In the genomic region with DNA sequence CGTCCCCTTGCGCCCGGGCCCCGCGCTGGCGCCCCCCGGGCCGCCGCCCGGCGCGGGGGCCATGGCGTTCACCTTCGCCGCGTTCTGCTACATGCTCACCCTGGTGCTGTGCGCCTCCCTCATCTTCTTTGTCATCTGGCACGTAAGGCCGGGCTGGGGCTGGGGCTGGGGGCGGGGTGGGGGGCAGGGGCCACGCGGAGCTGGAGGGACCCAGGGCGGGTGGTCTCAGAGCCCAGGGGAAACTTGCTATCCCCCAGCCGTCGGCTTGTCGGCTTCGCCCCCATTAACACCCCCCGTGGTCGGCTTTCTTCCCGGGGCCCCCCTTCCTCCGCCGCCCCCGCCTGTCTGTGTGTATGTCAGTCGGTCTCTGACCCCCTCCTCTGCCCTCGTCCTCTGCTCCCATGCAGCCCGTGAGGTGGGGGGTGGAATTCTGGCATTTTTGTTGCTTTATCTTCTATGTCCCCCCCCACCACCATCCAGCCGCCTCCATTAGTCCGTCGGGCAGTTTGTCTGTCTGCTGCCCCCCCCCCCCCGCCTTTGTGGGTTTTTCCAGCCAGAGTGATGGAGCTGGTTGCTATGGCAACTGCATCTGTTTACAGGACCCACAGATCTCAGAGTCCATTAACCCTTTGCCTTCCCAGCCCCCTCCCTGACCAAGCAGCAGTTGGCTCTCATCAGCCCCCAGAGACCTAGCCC, we compare ENCODE assay signal across 9 cellular contexts. TPM values are rescaled to one million over a fixed set of nuclear protein-coding genes. Genes with fewer than 3 reads are reported as not detected.
A peak's percentile ranks its signal among the peaks of the same experiment; 100 is the strongest.
DNase-seq lines count a peak whose midpoint lies in the region; ATAC-seq and TF ChIP-seq lines count a peak whose summit lies in the region.
"Had no signal": no experiment of that assay in that cellular context is flagged by ENCODE, and none has a peak within 500 bp of the region (broad histone marks: within the 10 kb centered on the region; RNA-seq: fewer than 3 reads in every experiment).

No MANE protein-coding gene starts in this region.

- H3F3A ChIP-seq in SU-DHL-6 (ENCODE audit: insufficient read depth): peaks cover 5% of the 10 kb centered on the region; the same call in 1 of the 2 replicates

- TF ChIP-seq CTCF in SU-DHL-6 (IDR thresholded peaks at IDR 0.05; ENCODE audit: insufficient read depth, low read length, poor library complexity, severe bottlenecking) (no peak), fibroblast of pulmonary artery (IDR thresholded peaks at IDR 0.05; ENCODE audit: low read length, missing control alignments) (no peak)

- H3K4me3 ChIP-seq in SU-DHL-6 (ENCODE audit: insufficient read depth, low read length, poor library complexity, severe bottlenecking) (no peak overlapping the region), fibroblast of pulmonary artery (replicated peaks; ENCODE audit: low read depth, low read length) (no peak overlapping the region), thymus (ENCODE audit: low read length) (peak overlapping the region; percentile 59)

- H3K27me3 ChIP-seq in SU-DHL-6 (ENCODE audit: low read length) (no peaks in the 10 kb centered on the region), thymus (ENCODE audit: control insufficient read depth, insufficient read depth) (no peaks in the 10 kb centered on the region)

- no peak for DNase-seq in activated T-cell treated with anti-CD3 and anti-CD28 coated beads, Interleukin-2, amount 50 U/mL, for 24 hours
- DNase-seq in activated T-cell treated with anti-CD3 and anti-CD28 coated beads for 4 hours (no peak), fibroblast of pulmonary artery (ENCODE audit: low read depth) (peak; percentile 21), HPDE6-E6E7 (ENCODE audit: extremely low spot score) (no peak), AML-193 (lab: John Stamatoyannopoulos, UW) (no peak)
- DNase-seq: lower lobe of right lung had no signal

- no peaks in the 10 kb centered on the region for H3K9me3 Mint-ChIP-seq in activated T-cell treated with anti-CD3 and anti-CD28 coated beads, Interleukin-2, amount 50 U/mL, for 24 hours

- H3K9ac ChIP-seq in SU-DHL-6 (ENCODE audit: low read length): no peak overlapping the region

- H3K4me3 Mint-ChIP-seq in activated T-cell treated with anti-CD3 and anti-CD28 coated beads, Interleukin-2, amount 50 U/mL, for 24 hours: peak overlapping the region; percentile 50

- peaks cover 27% of the 10 kb centered on the region for H3K4me1 Mint-ChIP-seq in activated T-cell treated with anti-CD3 and anti-CD28 coated beads, Interleukin-2, amount 50 U/mL, for 24 hours (ENCODE audit: low read depth)

- H3K27ac ChIP-seq in SU-DHL-6 (ENCODE audit: low read depth, low read length) (no peak overlapping the region), thymus (ENCODE audit: low read depth) (no peak overlapping the region)
- H3K27ac ChIP-seq: lower lobe of right lung had no signal

- no peaks in the 10 kb centered on the region for H3K27me3 Mint-ChIP-seq in activated T-cell treated with anti-CD3 and anti-CD28 coated beads, Interleukin-2, amount 50 U/mL, for 24 hours

- H3K4me2 ChIP-seq in SU-DHL-6 (ENCODE audit: low read depth, low read length, poor library complexity, severe bottlenecking): peak overlapping the region; percentile 29

- peaks cover 41% of the 10 kb centered on the region for H3K36me3 Mint-ChIP-seq in activated T-cell treated with anti-CD3 and anti-CD28 coated beads, Interleukin-2, amount 50 U/mL, for 24 hours (ENCODE audit: low read depth)

- peaks cover 55% of the 10 kb centered on the region for H3K4me1 ChIP-seq in thymus (ENCODE audit: control insufficient read depth, insufficient read depth, low read length)

- no peaks in the 10 kb centered on the region; the same call in 1 of the 2 replicates for H4K20me1 ChIP-seq in SU-DHL-6 (ENCODE audit: low read depth, low read length)

- no peak for ATAC-seq in HG02884 (IDR thresholded peaks at IDR 0.05; ENCODE audit: unreplicated experiment)

- no peak overlapping the region for H2AFZ ChIP-seq in SU-DHL-6 (ENCODE audit: low read depth, low read length, severe bottlenecking)

- H3K36me3 ChIP-seq in SU-DHL-6 (ENCODE audit: low read length): 0 out of 2 replicates have a peak, but pooled peaks cover 5% of the 10 kb centered on the region
- H3K36me3 ChIP-seq in thymus (ENCODE audit: control insufficient read depth, insufficient read depth): peaks cover 38% of the 10 kb centered on the region

- peak overlapping the region; percentile 52 for H3K27ac Mint-ChIP-seq in activated T-cell treated with anti-CD3 and anti-CD28 coated beads, Interleukin-2, amount 50 U/mL, for 24 hours

- no peaks in the 10 kb centered on the region for H3K9me2 ChIP-seq in SU-DHL-6 (replicated peaks; ENCODE audit: insufficient read depth, low read length)

- 3% methylated on average over 40 of the region's 40 CpGs for WGBS in thymus

- H3K79me2 ChIP-seq in SU-DHL-6 (ENCODE audit: insufficient read depth, low read length): no peaks in the 10 kb centered on the region

- H3K9me3 ChIP-seq in SU-DHL-6 (ENCODE audit: insufficient read depth, low read length) (no peaks in the 10 kb centered on the region), thymus (ENCODE audit: control insufficient read depth) (no peaks in the 10 kb centered on the region)
- H3K9me3 ChIP-seq: lower lobe of right lung had no signal

RNA-seq across cellular contexts. Expression of gene CNIH2, which starts 0.6 kb away (rescaled TPM):
- polyA plus RNA-seq in thymus: 1.6 TPM

RNA-seq across cellular contexts. Expression of gene RAB1B, which starts 10.1 kb away (rescaled TPM):
- 105 TPM for polyA plus RNA-seq in thymus

RNA-seq across cellular contexts. Expression of gene YIF1A, which starts 10.4 kb away (rescaled TPM):
- 57.3 TPM for polyA plus RNA-seq in thymus

RNA-seq across cellular contexts. Expression of gene TMEM151A, which starts 13.2 kb away (rescaled TPM):
- 0.02 TPM for polyA plus RNA-seq in thymus

RNA-seq across cellular contexts. Expression of gene KLC2, which starts 21.0 kb away (rescaled TPM):
- polyA plus RNA-seq in thymus: 36.5 TPM
